Comparison of ENCODE assay signal across 28 cellular contexts in the genomic region with DNA sequence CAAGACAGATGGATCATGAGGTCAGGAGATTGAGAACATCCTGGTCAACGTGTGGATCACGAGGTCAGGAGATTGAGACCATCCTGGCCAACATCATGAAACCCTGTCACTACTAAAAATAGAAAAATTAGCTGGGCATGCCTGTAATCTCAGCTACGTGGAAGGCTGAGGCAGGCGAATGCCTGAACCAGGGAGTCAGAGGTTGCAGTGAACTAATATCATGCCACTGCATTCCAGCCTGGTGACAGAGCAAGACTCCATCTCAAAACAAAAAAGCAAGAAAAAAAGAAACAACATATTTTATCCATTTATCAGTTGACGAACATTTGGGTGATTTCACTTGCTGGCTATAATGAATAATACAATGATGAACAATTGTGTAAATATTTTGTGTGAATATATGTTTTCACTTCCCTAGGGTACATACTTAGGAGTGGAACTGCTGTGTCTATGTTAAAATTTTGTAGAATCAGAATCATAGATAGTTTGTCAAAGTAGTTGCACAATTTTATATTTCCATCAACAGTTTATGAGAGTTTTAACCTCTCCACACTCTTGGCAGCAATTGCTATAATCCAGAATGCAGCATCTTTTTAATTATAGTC. TPM values are rescaled to one million over a fixed set of nuclear protein-coding genes. Genes with fewer than 3 reads are reported as not detected.
DNase-seq lines count a peak whose midpoint lies in the region; ATAC-seq, FAIRE-seq and TF ChIP-seq lines count a peak whose summit lies in the region.
"Had no signal": no experiment of that assay in that cellular context is flagged by ENCODE, and none has a peak within 500 bp of the region (broad histone marks: within the 10 kb centered on the region; RNA-seq: fewer than 3 reads in every experiment).

No MANE protein-coding gene starts in this region.

- peaks cover 0 to 8% (median 0%) of the 10 kb centered on the region in 11 donors for H3K9me3 ChIP-seq in heart right ventricle
- H3K9me3 ChIP-seq: HAP-1, heart left ventricle, sigmoid colon had no signal

- TF ChIP-seq CTCF in heart right ventricle (IDR thresholded peaks at IDR 0.05) (no peak), fibroblast of pulmonary artery (IDR thresholded peaks at IDR 0.05; ENCODE audit: low read length, missing control alignments) (no peak)

- ATAC-seq in heart right ventricle (peak in 5 of 8 donors; percentile 38 to 95 (median 86)), GM21447 (IDR thresholded peaks at IDR 0.05; ENCODE audit: unreplicated experiment) (no peak)
- ATAC-seq: activated CD8-positive, alpha-beta memory T cell treated with anti-CD3 and anti-CD28 coated beads, Interleukin-2, amount 10 ng/mL, durations not matched to agents 7 days and 5 days; activated T-helper 17 cell treated with anti-CD3 and anti-CD28 coated beads, Interleukin-2, amount 50 U/mL, for 72 hours; naive thymus-derived CD4-positive, alpha-beta T cell; stimulated activated naive CD8-positive, alpha-beta T cell treated with anti-CD3 and anti-CD28 coated beads, Interleukin-15, Interleukin-2, amounts not matched to agents 100 U/mL and 50 U/mL, for 24 hours had no signal

- no peaks in the 10 kb centered on the region for H3K36me3 ChIP-seq in heart right ventricle
- H3K36me3 ChIP-seq: HAP-1, heart left ventricle, sigmoid colon had no signal

- DNase-seq in heart right ventricle (no peak), cardiac septum (ENCODE audit: low spot score) (no peak), RCC 7860 (ENCODE audit: low spot score) (peak; percentile 89), fibroblast of pulmonary artery (ENCODE audit: low read depth) (peak; percentile 85), stromal cell of bone marrow (ENCODE audit: low read depth) (peak; percentile 36), germinal center (ENCODE audit: low spot score) (no peak)
- no peak for DNase-seq in activated naive CD4-positive, alpha-beta T cell treated with anti-CD3 and anti-CD28 coated beads, Interleukin-2, amount 50 U/mL, for 16 hours
- DNase-seq: 8988T; activated CD4-positive, alpha-beta T cell treated with anti-CD3 and anti-CD28 coated beads for 4 hours; activated CD8-positive, alpha-beta memory T cell treated with anti-CD3 and anti-CD28 coated beads, Interleukin-2, amount 10 ng/mL, durations not matched to agents 7 days and 5 days; dorsolateral prefrontal cortex; naive thymus-derived CD4-positive, alpha-beta T cell; NCI-H1930; NCI-H345; sigmoid colon; stimulated activated CD4-positive, alpha-beta T cell treated with anti-CD3 and anti-CD28 coated beads, Interleukin-2, amount 100 ng/mL, for 24 hours; stimulated activated naive CD8-positive, alpha-beta T cell treated with anti-CD3 and anti-CD28 coated beads, Interleukin-15, Interleukin-2, amounts not matched to agents 100 U/mL and 50 U/mL, for 24 hours; SW 1271 had no signal

- intact Hi-C loops in heart right ventricle (cut with DNase I): no loop called here
- intact Hi-C loops in cardiac septum (cut with DNase I): no loop called here

- FAIRE-seq in RCC 7860 (lab: Jason Lieb, UNC): peak; percentile 86
- FAIRE-seq: islet of Langerhans had no signal

- whole genome bisulfite sequencing in heart right ventricle, 2 donors: 19 to 22% methylated on average over 5 of the region's 5 CpGs

- no peaks in the 10 kb centered on the region for H3K4me1 ChIP-seq in heart right ventricle
- H3K4me1 ChIP-seq: HAP-1, heart left ventricle, sigmoid colon had no signal

- peak overlapping the region in 5 of 10 donors; percentile 55 to 72 (median 69) for H3K27ac ChIP-seq in heart right ventricle
- H3K27ac ChIP-seq: dorsolateral prefrontal cortex, HL-60, RWPE1, sigmoid colon had no signal

- H3K4me3 ChIP-seq in heart right ventricle (no peak overlapping the region), fibroblast of pulmonary artery (replicated peaks; ENCODE audit: low read depth, low read length) (no peak overlapping the region)
- H3K4me3 ChIP-seq: dorsolateral prefrontal cortex, HAP-1, heart left ventricle, lung, sigmoid colon had no signal

- no peaks in the 10 kb centered on the region for H3K27me3 ChIP-seq in heart right ventricle
- H3K27me3 ChIP-seq: dorsolateral prefrontal cortex, heart left ventricle, sigmoid colon had no signal

RNA-seq across cellular contexts. Expression of a gene that starts 49.4 kb away (rescaled TPM):
- 10 to 100 TPM in 7 of 10 donors, not detected in 3; 23.2 to 41.2 (median 33.2) TPM for total RNA-seq in heart right ventricle
- polyA plus RNA-seq in heart right ventricle: 10 to 100 TPM in 1 of 2 donors, 1 to 10 TPM in 1; 9.3 to 32.1 TPM
- total RNA-seq in cardiac septum: not detected
- total RNA-seq: osteocyte had no signal
- polyA plus RNA-seq: CD14-positive monocyte; naive thymus-derived CD4-positive, alpha-beta T cell had no signal

Comparison
In these comparisons a context has a peak if more than half of its experiments do, and no peak if none do; other contexts are left out.
1. DNase-seq: peak in RCC 7860 (single experiment), fibroblast of pulmonary artery (single experiment) and stromal cell of bone marrow (single experiment); none in heart right ventricle (0 of 2), cardiac septum (single experiment), activated naive CD4-positive, alpha-beta T cell treated with anti-CD3 and anti-CD28 coated beads, Interleukin-2, amount 50 U/mL, for 16 hours (single experiment) and germinal center (single experiment).